ENCODE assay signal across 18 cellular contexts in the genomic region with DNA sequence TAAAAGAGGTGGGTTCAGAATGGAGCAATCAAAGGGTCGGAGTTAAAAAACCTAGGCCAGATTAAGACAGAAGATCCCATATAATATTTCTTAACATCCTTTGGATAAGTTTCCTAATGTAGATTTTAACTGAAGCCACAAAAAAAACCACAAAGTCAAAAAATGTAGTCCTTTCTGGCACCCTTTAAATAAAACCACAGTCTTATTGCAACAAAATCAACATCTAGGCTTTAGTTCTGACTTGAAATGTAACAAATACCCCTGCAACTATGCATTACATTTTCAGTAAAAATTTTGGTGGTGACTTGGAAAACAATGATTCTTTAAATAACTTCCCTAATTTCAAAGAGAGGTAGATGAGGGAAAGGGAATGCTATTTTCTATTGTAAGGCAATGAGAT.
DNase-seq lines count a peak whose midpoint lies in the region; ATAC-seq, FAIRE-seq and TF ChIP-seq lines count a peak whose summit lies in the region.
"Had no signal": no experiment of that assay in that cellular context is flagged by ENCODE, and none has a peak within 500 bp of the region (broad histone marks: within the 10 kb centered on the region; RNA-seq: fewer than 3 reads in every experiment).

No MANE protein-coding gene starts in this region.

- no peak overlapping the region for H2AFZ ChIP-seq in H1 (ENCODE audit: low read length)

- in situ Hi-C loops in G401 (cut with HindIII; ENCODE audit: low sequenced_read_pairs) = no loop called here

- H3K9ac ChIP-seq in H1 (replicated peaks in 1 of 4; ENCODE audit: extremely low read depth in 1 of 4, low read depth in 3 of 4, low read length in 3 of 4) = no peak overlapping the region

- H3K27me3 ChIP-seq in H1 (replicated peaks in 1 of 4; ENCODE audit: control insufficient read depth in 3 of 4, extremely low read depth in 1 of 4, insufficient read depth in 3 of 4, low read length in 3 of 4) = no peaks in the 10 kb centered on the region
- no peaks in the 10 kb centered on the region for H3K27me3 ChIP-seq in CD8-positive, alpha-beta T cell (ENCODE audit: insufficient read depth, low read length)

- H2BK5ac ChIP-seq in H1 (ENCODE audit: low read depth, low read length) = no peak overlapping the region

- no peak for ATAC-seq in CD8-positive, alpha-beta T cell
- ATAC-seq: A549, Panc1, Right ventricle myocardium inferior had no signal

- no peak overlapping the region for H2BK15ac ChIP-seq in H1 (ENCODE audit: low read length)

- no peak overlapping the region for H3K14ac ChIP-seq in H1 (ENCODE audit: insufficient read length)

- WGBS in H1 (ENCODE audit: extremely low coverage in 1 of 2, insufficient coverage in 1 of 2, insufficient read length in 1 of 2, insufficient replicate concordance in 2 of 2, low coverage in 1 of 2, low lambda C conversion rate in 2 of 2, missing lambda C conversion rate in 1 of 2), 2 experiments = 76% methylated on average over 1 of the region's 1 CpG; no CpG with 5 or more reads in 1 of the 2 experiments

- POLR2A ChIA-PET in H1 (lab: Charles Lee; ENCODE audit: partially characterized antibody) = interaction anchor here (1.1 kb wide), 1 partner anchor 9 kb away, joined by 3 read pairs; no protein-coding TSS in a partner anchor
- POLR2A ChIA-PET in CD8-positive, alpha-beta T cell (lab: Charles Lee) = no interaction called here
- POLR2A ChIA-PET in activated CD4-positive, alpha-beta memory T cell treated with anti-CD3 and anti-CD28 coated beads, Interleukin-2, amount 10 ng/mL, durations not matched to agents 7 days and 5 days (lab: Charles Lee) = no interaction called here

- H4K20me1 ChIP-seq in H1 (replicated peaks in 1 of 2; ENCODE audit: control insufficient read depth in 1 of 2, insufficient read depth in 2 of 2, low read length in 2 of 2) = no peaks in the 10 kb centered on the region

- CTCF ChIA-PET in H1 (lab: Charles Lee; ENCODE audit: partially characterized antibody) = no interaction called here
- CTCF ChIA-PET in CD8-positive, alpha-beta T cell (lab: Charles Lee) = no interaction called here
- CTCF ChIA-PET in activated CD4-positive, alpha-beta memory T cell treated with anti-CD3 and anti-CD28 coated beads, Interleukin-2, amount 10 ng/mL, durations not matched to agents 7 days and 5 days (lab: Charles Lee) = interaction anchor here (1.0 kb wide), 1 partner anchor 33 kb away, joined by 4 read pairs; no protein-coding TSS in a partner anchor

- no peak overlapping the region for H3K4me3 Mint-ChIP-seq in CD8-positive, alpha-beta T cell
- no peak overlapping the region for H3K4me3 Mint-ChIP-seq in activated CD4-positive, alpha-beta memory T cell treated with anti-CD3 and anti-CD28 coated beads, Interleukin-2, amount 10 ng/mL, durations not matched to agents 7 days and 5 days
- H3K4me3 Mint-ChIP-seq: CD4-positive, alpha-beta memory T cell; IgD-negative memory B cell had no signal

- H3K27ac Mint-ChIP-seq in CD8-positive, alpha-beta T cell = no peak overlapping the region
- no peak overlapping the region for H3K27ac Mint-ChIP-seq in activated CD4-positive, alpha-beta memory T cell treated with anti-CD3 and anti-CD28 coated beads, Interleukin-2, amount 10 ng/mL, durations not matched to agents 7 days and 5 days
- H3K27ac Mint-ChIP-seq: CD4-positive, alpha-beta memory T cell; IgD-negative memory B cell had no signal

- no peaks in the 10 kb centered on the region for H3K4me1 Mint-ChIP-seq in CD8-positive, alpha-beta T cell (ENCODE audit: low read depth)
- H3K4me1 Mint-ChIP-seq in activated CD4-positive, alpha-beta memory T cell treated with anti-CD3 and anti-CD28 coated beads, Interleukin-2, amount 10 ng/mL, durations not matched to agents 7 days and 5 days = no peaks in the 10 kb centered on the region
- H3K4me1 Mint-ChIP-seq: CD4-positive, alpha-beta memory T cell; IgD-negative memory B cell had no signal

- no peaks in the 10 kb centered on the region; a peak in 1 of 4 replicates for H3K79me2 ChIP-seq in H1 (ENCODE audit: control insufficient read depth in 1 of 2, insufficient read depth in 2 of 2, low read length in 2 of 2)

- no peak for TF ChIP-seq EP300 in H1 (IDR thresholded peaks at IDR 0.05; ENCODE audit: borderline replicate concordance in 1 of 2, low read depth in 2 of 2, low read length in 2 of 2)

- intact Hi-C loops in CD8-positive, alpha-beta T cell (cut with DNase I, micrococcal nuclease) = no loop called here

- H4K8ac ChIP-seq in H1 (ENCODE audit: extremely low read depth, insufficient read depth, low read length) = no peak overlapping the region

- H3K79me1 ChIP-seq in H1 (ENCODE audit: low read depth, low read length) = no peaks in the 10 kb centered on the region

- FAIRE-seq in H1 (lab: Jason Lieb, UNC) = no peak
- FAIRE-seq: A549, D721Med had no signal

- H3K4me2 ChIP-seq in H1 (ENCODE audit: insufficient read depth in 1 of 2, low read depth in 2 of 2, low read length in 2 of 2) = peak overlapping the region in 1 of 2 experiments; percentile 12; a peak in 1 of 4 replicates

- no peak for TF ChIP-seq POLR2A in H1 (IDR thresholded peaks at IDR 0.05; ENCODE audit: control extremely low read depth in 1 of 2, low read depth in 2 of 2, low read length in 2 of 2)

- no peak overlapping the region for H3K27ac ChIP-seq in H1 (ENCODE audit: low read depth, low read length)
- H3K27ac ChIP-seq in CD8-positive, alpha-beta T cell (ENCODE audit: low read depth, low read length) = no peak overlapping the region
- H3K27ac ChIP-seq: A549 had no signal

- no peak overlapping the region for H2AK5ac ChIP-seq in H1 (ENCODE audit: low read depth, low read length)

- H3K4ac ChIP-seq in H1 (replicated peaks; ENCODE audit: insufficient read length, low read depth, low read length) = no peak overlapping the region

- peaks cover 0 to 9% (median 0%) of the 10 kb centered on the region in 4 experiments; a peak in 1 of 8 replicates for H3K36me3 ChIP-seq in H1 (ENCODE audit: control insufficient read depth in 2 of 4, insufficient read depth in 4 of 4, low read length in 3 of 4)
- H3K36me3 ChIP-seq in CD8-positive, alpha-beta T cell (ENCODE audit: insufficient read depth, low read length) = no peaks in the 10 kb centered on the region

- H2BK20ac ChIP-seq in H1 (ENCODE audit: low read length) = no peak overlapping the region

- no peak overlapping the region for H4K91ac ChIP-seq in H1 (replicated peaks; ENCODE audit: insufficient read length, low read length)

- peaks cover 0 to 6% of the 10 kb centered on the region in 2 experiments; a peak in 1 of 4 replicates for H3K9me3 ChIP-seq in H1 (ENCODE audit: insufficient read depth in 2 of 2, low read depth in 1 of 2, low read length in 1 of 2)
- no peaks in the 10 kb centered on the region for H3K9me3 ChIP-seq in CD8-positive, alpha-beta T cell (ENCODE audit: low read length)
- H3K9me3 ChIP-seq: A549 had no signal

- peak overlapping the region; percentile 22 for H4K5ac ChIP-seq in H1 (ENCODE audit: insufficient read length, low read depth, low read length)

- no peaks in the 10 kb centered on the region for H3K36me3 Mint-ChIP-seq in CD8-positive, alpha-beta T cell
- H3K36me3 Mint-ChIP-seq in activated CD4-positive, alpha-beta memory T cell treated with anti-CD3 and anti-CD28 coated beads, Interleukin-2, amount 10 ng/mL, durations not matched to agents 7 days and 5 days (ENCODE audit: low read depth) = no peaks in the 10 kb centered on the region
- H3K36me3 Mint-ChIP-seq: CD4-positive, alpha-beta memory T cell; IgD-negative memory B cell had no signal

- H3K23ac ChIP-seq in H1 (ENCODE audit: insufficient read length) = no peak overlapping the region

- no peak for TF ChIP-seq RAD21 in H1 (IDR thresholded peaks at IDR 0.05 in 1 of 2, conservative IDR thresholded peaks at IDR 0.05 in 1 of 2; ENCODE audit: low read depth in 2 of 2, low read length in 2 of 2)

- no peak overlapping the region for H3K56ac ChIP-seq in H1 (replicated peaks; ENCODE audit: insufficient read length, low read depth, low read length)

- H3K23me2 ChIP-seq in H1 (ENCODE audit: low read depth, low read length) = no peaks in the 10 kb centered on the region

- no peak overlapping the region for H3K4me3 ChIP-seq in AG09309 (ENCODE audit: control insufficient read depth, low read depth, low read length)
- peak overlapping the region in 1 of 4 experiments; percentile 10; a peak in 1 of 8 replicates for H3K4me3 ChIP-seq in H1 (ENCODE audit: extremely low read depth in 1 of 4, insufficient read depth in 2 of 4, low read depth in 3 of 4, low read length in 4 of 4)
- no peak overlapping the region for H3K4me3 ChIP-seq in CD8-positive, alpha-beta T cell (ENCODE audit: low read depth, low read length)
- H3K4me3 ChIP-seq: A549 had no signal

- H3K4me1 ChIP-seq in H1 (replicated peaks in 1 of 4; ENCODE audit: control insufficient read depth in 3 of 4, insufficient read depth in 4 of 4, low read length in 3 of 4) = peaks cover 0 to 14% (median 8%) of the 10 kb centered on the region in 4 experiments; a peak in 4 of 7 replicates
- no peaks in the 10 kb centered on the region for H3K4me1 ChIP-seq in CD8-positive, alpha-beta T cell (ENCODE audit: insufficient read depth, low read length)

- no peak for TF ChIP-seq CTCF in AG09309 (IDR thresholded peaks at IDR 0.05; ENCODE audit: control insufficient read depth, insufficient read depth, low read depth, low read length, missing control alignments)
- TF ChIP-seq CTCF in H1 (IDR thresholded peaks at IDR 0.05; ENCODE audit: control extremely low read depth in 1 of 3, insufficient read depth in 1 of 3, low read depth in 1 of 3, low read length in 3 of 3) = no peak
- TF ChIP-seq CTCF in CD8-positive, alpha-beta T cell (IDR thresholded peaks at IDR 0.05) = no peak

- no peak overlapping the region for H2BK120ac ChIP-seq in H1 (replicated peaks; ENCODE audit: low read depth, low read length)

- H3K9me3 Mint-ChIP-seq in CD8-positive, alpha-beta T cell = no peaks in the 10 kb centered on the region
- no peaks in the 10 kb centered on the region for H3K9me3 Mint-ChIP-seq in activated CD4-positive, alpha-beta memory T cell treated with anti-CD3 and anti-CD28 coated beads, Interleukin-2, amount 10 ng/mL, durations not matched to agents 7 days and 5 days
- H3K9me3 Mint-ChIP-seq: IgD-negative memory B cell had no signal

- no peak overlapping the region for H2BK12ac ChIP-seq in H1 (ENCODE audit: low read depth, low read length)

- DNase-seq in AG09309 (ENCODE audit: low read depth) (peak; percentile 31), GF-D8 (lab: John Stamatoyannopoulos, UW) (peak; percentile 5), NOMO-1 treated with DMSO at 0.1 percent for 48 hours (lab: John Stamatoyannopoulos, UW; ENCODE audit: unreplicated experiment) (peak; percentile 23), H1 (ENCODE audit: low read depth in 1 of 2, low spot score in 2 of 2) (no peak), G401 (ENCODE audit: low spot score) (no peak)
- DNase-seq in CD8-positive, alpha-beta T cell = no peak
- DNase-seq in activated CD4-positive, alpha-beta memory T cell treated with anti-CD3 and anti-CD28 coated beads, Interleukin-2, amount 10 ng/mL, durations not matched to agents 7 days and 5 days = no peak
- DNase-seq: CD4-positive, alpha-beta memory T cell; DMS79 treated with DMSO at 0.1 percent for 48 hours; NCI-H1092; NCI-H1694; NCI-H69; NK-92 treated with Interleukin-12 subunit alpha and Interleukin-12 subunit beta, amount 100 ng/mL, for 24 hours had no signal

- peaks cover 5% of the 10 kb centered on the region for H3K27me3 Mint-ChIP-seq in CD8-positive, alpha-beta T cell (ENCODE audit: low read depth)
- H3K27me3 Mint-ChIP-seq in activated CD4-positive, alpha-beta memory T cell treated with anti-CD3 and anti-CD28 coated beads, Interleukin-2, amount 10 ng/mL, durations not matched to agents 7 days and 5 days = no peaks in the 10 kb centered on the region

- H3K18ac ChIP-seq in H1 (ENCODE audit: extremely low read depth, low read length) = no peak overlapping the region

Comparison
In these comparisons a context has a peak if more than half of its experiments do, and no peak if none do; other contexts are left out.
1. DNase-seq: peak in AG09309 (single experiment), GF-D8 (single experiment) and NOMO-1 treated with DMSO at 0.1 percent for 48 hours (single experiment); none in H1 (0 of 2), CD8-positive, alpha-beta T cell (0 of 7), activated CD4-positive, alpha-beta memory T cell treated with anti-CD3 and anti-CD28 coated beads, Interleukin-2, amount 10 ng/mL, durations not matched to agents 7 days and 5 days (single experiment) and G401 (single experiment).